12 cellular contexts compared by ENCODE assay signal in the genomic region with DNA sequence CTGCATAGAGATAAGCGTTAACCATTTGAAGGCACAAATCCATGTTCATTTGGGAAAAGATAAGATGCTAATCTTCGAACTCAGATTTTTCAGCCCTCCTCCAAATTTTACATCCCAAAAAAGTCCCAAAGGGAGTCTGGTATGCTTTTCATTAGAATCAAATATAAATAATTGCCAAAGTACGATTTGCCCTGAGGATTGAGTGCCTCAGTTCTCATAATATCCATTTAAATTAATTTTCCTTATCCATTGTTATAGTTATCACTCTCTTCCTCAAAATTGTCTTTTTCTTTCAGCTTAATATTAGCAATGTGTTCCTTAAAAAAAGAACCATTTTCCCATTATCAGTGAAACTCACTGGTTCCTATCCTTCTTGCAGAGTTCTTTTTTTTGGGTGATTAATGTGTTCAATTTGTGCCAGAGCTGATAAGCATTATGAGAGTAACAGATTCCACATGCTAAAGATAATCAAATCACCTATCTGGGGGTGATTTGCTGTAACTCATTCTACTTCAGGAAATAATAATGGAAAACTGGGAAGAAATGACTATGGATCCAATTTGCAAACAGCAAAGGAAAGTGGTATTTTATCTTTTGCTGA. TPM values are rescaled to one million over a fixed set of nuclear protein-coding genes. Genes with fewer than 3 reads are reported as not detected.
DNase-seq lines count a peak whose midpoint lies in the region; ATAC-seq and TF ChIP-seq lines count a peak whose summit lies in the region.
"Had no signal": no experiment of that assay in that cellular context is flagged by ENCODE, and none has a peak within 500 bp of the region (broad histone marks: within the 10 kb centered on the region; RNA-seq: fewer than 3 reads in every experiment).

No MANE protein-coding gene starts in this region.

- peaks cover 19% of the 10 kb centered on the region for H3K4me1 ChIP-seq in HUES64 (ENCODE audit: insufficient read depth, low read length)
- H3K4me1 ChIP-seq in lower lobe of right lung, result peaks cover 43% of the 10 kb centered on the region
- no peaks in the 10 kb centered on the region for H3K4me1 ChIP-seq in MM.1S (ENCODE audit: low read length)

- DNase-seq in choroid plexus epithelial cell (ENCODE audit: low read depth), result no peak
- DNase-seq in lower lobe of right lung, result no peak
- no peak for DNase-seq in substantia nigra (lab: John Stamatoyannopoulos, UW)
- DNase-seq in stimulated activated naive CD8-positive, alpha-beta T cell treated with anti-CD3 and anti-CD28 coated beads, Interleukin-15, amount 100 ng/mL, for 72 hours, result no peak
- no peak for DNase-seq in MM.1S
- no peak for DNase-seq in activated T-cell treated with anti-CD3 and anti-CD28 coated beads, Interleukin-2, amount 50 U/mL, for 1 hour
- no peak for DNase-seq in COR-L47 (lab: John Stamatoyannopoulos, UW)
- DNase-seq: activated CD4-positive, alpha-beta T cell treated with anti-CD3 and anti-CD28 coated beads, Interleukin-2, amount 10 ng/mL, durations not matched to agents 7 days and 5 days; NCI-H526 treated with DMSO at 0.1 percent for 48 hours had no signal

- no peak overlapping the region for H2AFZ ChIP-seq in MM.1S (ENCODE audit: low read length)

- no peaks in the 10 kb centered on the region for H3K9me3 ChIP-seq in HUES64 (ENCODE audit: insufficient read depth, low read depth, low read length)
- H3K9me3 ChIP-seq in lower lobe of right lung, result no peaks in the 10 kb centered on the region
- H3K9me3 ChIP-seq in MM.1S (replicated peaks; ENCODE audit: insufficient read depth, low read length), result no peaks in the 10 kb centered on the region

- no peak overlapping the region for H3K4me2 ChIP-seq in MM.1S (ENCODE audit: low read depth, low read length)

- no peaks in the 10 kb centered on the region for H3K9me2 ChIP-seq in MM.1S (replicated peaks; ENCODE audit: insufficient read depth, low read length)

- H3K9me3 Mint-ChIP-seq in stimulated activated naive CD8-positive, alpha-beta T cell treated with anti-CD3 and anti-CD28 coated beads, Interleukin-15, amount 100 ng/mL, for 72 hours, result no peaks in the 10 kb centered on the region

- H3K27me3 ChIP-seq in HUES64 (ENCODE audit: insufficient read depth, low read length) (no peaks in the 10 kb centered on the region), lower lobe of right lung (ENCODE audit: low read depth) (no peaks in the 10 kb centered on the region), MM.1S (replicated peaks; ENCODE audit: insufficient read depth, low read length) (no peaks in the 10 kb centered on the region)

- peak overlapping the region; percentile 79 for H3K27ac ChIP-seq in HUES64 (ENCODE audit: low read depth, low read length)
- peak overlapping the region; percentile 87 for H3K27ac ChIP-seq in lower lobe of right lung
- H3K27ac ChIP-seq in substantia nigra (ENCODE audit: low read depth, low read length, poor library complexity, severe bottlenecking), result peak overlapping the region; percentile 81
- no peak overlapping the region for H3K27ac ChIP-seq in MM.1S (ENCODE audit: low read length)

- H3F3A ChIP-seq in MM.1S (ENCODE audit: insufficient read depth, low read length), result no peaks in the 10 kb centered on the region

- intact Hi-C loops in lower lobe of right lung (cut with DNase I), result no loop called here

- no peaks in the 10 kb centered on the region for H3K79me2 ChIP-seq in MM.1S (ENCODE audit: low read length)

- H3K36me3 ChIP-seq in HUES64 (ENCODE audit: insufficient read depth, low read length), result no peaks in the 10 kb centered on the region
- H3K36me3 ChIP-seq in lower lobe of right lung, result no peaks in the 10 kb centered on the region
- no peaks in the 10 kb centered on the region for H3K36me3 ChIP-seq in MM.1S (replicated peaks; ENCODE audit: insufficient read depth, low read length)

- TF ChIP-seq CTCF in choroid plexus epithelial cell (conservative IDR thresholded peaks at IDR 0.05; ENCODE audit: low read depth, low read length) (no peak), lower lobe of right lung (IDR thresholded peaks at IDR 0.05) (no peak), MM.1S (IDR thresholded peaks at IDR 0.05; ENCODE audit: low read length) (no peak)

- peaks cover 23% of the 10 kb centered on the region for H3K27me3 Mint-ChIP-seq in stimulated activated naive CD8-positive, alpha-beta T cell treated with anti-CD3 and anti-CD28 coated beads, Interleukin-15, amount 100 ng/mL, for 72 hours
- H3K27me3 Mint-ChIP-seq: natural killer cell treated with Interleukin-12 subunit alpha and Interleukin-12 subunit beta and Interleukin-15 and Interleukin-18, amount 100 ng/mL, for 72 hours had no signal

- no peak overlapping the region for H3K4me3 Mint-ChIP-seq in stimulated activated naive CD8-positive, alpha-beta T cell treated with anti-CD3 and anti-CD28 coated beads, Interleukin-15, amount 100 ng/mL, for 72 hours
- H3K4me3 Mint-ChIP-seq: activated CD4-positive, alpha-beta T cell treated with anti-CD3 and anti-CD28 coated beads, Interleukin-2, amount 10 ng/mL, durations not matched to agents 7 days and 5 days; natural killer cell treated with Interleukin-12 subunit alpha and Interleukin-12 subunit beta and Interleukin-15 and Interleukin-18, amount 100 ng/mL, for 72 hours; stimulated activated effector memory CD8-positive, alpha-beta T cell treated with anti-CD3 and anti-CD28 coated beads, Interleukin-12 subunit alpha, Interleukin-12 subunit beta, amount 100 ng/mL, for 72 hours had no signal

- WGBS in HUES64, result 57% methylated on average over 3 of the region's 3 CpGs

- no peaks in the 10 kb centered on the region for H3K4me1 Mint-ChIP-seq in stimulated activated naive CD8-positive, alpha-beta T cell treated with anti-CD3 and anti-CD28 coated beads, Interleukin-15, amount 100 ng/mL, for 72 hours
- H3K4me1 Mint-ChIP-seq: activated CD4-positive, alpha-beta T cell treated with anti-CD3 and anti-CD28 coated beads, Interleukin-2, amount 10 ng/mL, durations not matched to agents 7 days and 5 days; stimulated activated effector memory CD8-positive, alpha-beta T cell treated with anti-CD3 and anti-CD28 coated beads, Interleukin-12 subunit alpha, Interleukin-12 subunit beta, amount 100 ng/mL, for 72 hours had no signal

- H3K9ac ChIP-seq in HUES64 (ENCODE audit: low read depth, low read length) (peak overlapping the region; percentile 55), MM.1S (ENCODE audit: low read length) (no peak overlapping the region)

- H4K20me1 ChIP-seq in MM.1S (ENCODE audit: insufficient read depth, low read length), result no peaks in the 10 kb centered on the region

- H3K27ac Mint-ChIP-seq in stimulated activated naive CD8-positive, alpha-beta T cell treated with anti-CD3 and anti-CD28 coated beads, Interleukin-15, amount 100 ng/mL, for 72 hours, result no peak overlapping the region
- H3K27ac Mint-ChIP-seq: activated CD4-positive, alpha-beta T cell treated with anti-CD3 and anti-CD28 coated beads, Interleukin-2, amount 10 ng/mL, durations not matched to agents 7 days and 5 days; natural killer cell treated with Interleukin-12 subunit alpha and Interleukin-12 subunit beta and Interleukin-15 and Interleukin-18, amount 100 ng/mL, for 72 hours; stimulated activated effector memory CD8-positive, alpha-beta T cell treated with anti-CD3 and anti-CD28 coated beads, Interleukin-12 subunit alpha, Interleukin-12 subunit beta, amount 100 ng/mL, for 72 hours had no signal

- H3K4me3 ChIP-seq in HUES64 (ENCODE audit: low read length) (peak overlapping the region; percentile 49), choroid plexus epithelial cell (ENCODE audit: low read depth, low read length) (peak overlapping the region; percentile 74), lower lobe of right lung (peak overlapping the region; percentile 58), MM.1S (ENCODE audit: low read length) (no peak overlapping the region)

- no peak for ATAC-seq in lower lobe of right lung
- no peak for ATAC-seq in stimulated activated naive CD8-positive, alpha-beta T cell treated with anti-CD3 and anti-CD28 coated beads, Interleukin-15, amount 100 ng/mL, for 72 hours
- ATAC-seq: natural killer cell treated with Interleukin-12 subunit alpha and Interleukin-12 subunit beta and Interleukin-15 and Interleukin-18, amount 100 ng/mL, for 72 hours; stimulated activated effector memory CD8-positive, alpha-beta T cell treated with anti-CD3 and anti-CD28 coated beads, Interleukin-12 subunit alpha, Interleukin-12 subunit beta, amount 100 ng/mL, for 72 hours had no signal

RNA-seq across cellular contexts. Expression of gene HNMT, which starts 0.7 kb away (rescaled TPM):
- polyA plus RNA-seq in HUES64 (2013, experiment 1 of 2), result 8.4 TPM
- 11.5 TPM for polyA plus RNA-seq in HUES64 (2013, experiment 2 of 2)
- total RNA-seq in lower lobe of right lung, result 99.3 TPM
- total RNA-seq: activated CD4-positive, alpha-beta T cell treated with anti-CD3 and anti-CD28 coated beads, Interleukin-2, amount 10 ng/mL, durations not matched to agents 7 days and 5 days; natural killer cell treated with Interleukin-12 subunit alpha and Interleukin-12 subunit beta and Interleukin-15 and Interleukin-18, amount 100 ng/mL, for 72 hours had no signal
